8 cellular contexts compared by ENCODE assay signal in genomic region chr11:130070109-130070828, GRCh38. TPM values are rescaled to one million over a fixed set of nuclear protein-coding genes. Genes with fewer than 3 reads are reported as not detected.
DNase-seq lines count a peak whose midpoint lies in the region; ATAC-seq lines count a peak whose summit lies in the region.

No MANE protein-coding gene starts in this region.

- WGBS in mesendoderm (ENCODE audit: extremely low coverage, insufficient coverage, low lambda C conversion rate): no CpG with 5 or more reads among the region's 99 CpGs

- H3K27ac Mint-ChIP-seq in activated CD4-positive, alpha-beta memory T cell treated with anti-CD3 and anti-CD28 coated beads, Interleukin-2, amount 10 ng/mL, durations not matched to agents 7 days and 5 days: no peak overlapping the region
- H3K27ac Mint-ChIP-seq in effector memory CD8-positive, alpha-beta T cell: peak overlapping the region; percentile 94 to 98

- no peak overlapping the region for H2BK15ac ChIP-seq in mesendoderm (replicated peaks; ENCODE audit: low read depth)

- POLR2A ChIA-PET in activated CD4-positive, alpha-beta memory T cell treated with anti-CD3 and anti-CD28 coated beads, Interleukin-2, amount 10 ng/mL, durations not matched to agents 7 days and 5 days (lab: Charles Lee): interaction anchor here (0.9 to 3.3 kb wide), 4 partner anchors 11 to 216 kb away, joined by 3 to 56 read pairs (median 4); partner anchors contain the start of gene PRDM10

- CTCF ChIA-PET in activated CD4-positive, alpha-beta memory T cell treated with anti-CD3 and anti-CD28 coated beads, Interleukin-2, amount 10 ng/mL, durations not matched to agents 7 days and 5 days (lab: Charles Lee): interaction anchor here (0.6 to 2.5 kb wide), 11 partner anchors 9 to 188 kb away, joined by 3 to 12 read pairs (median 3); partner anchors contain the start of gene PRDM10

- peak overlapping the region; percentile 83 for H3K23ac ChIP-seq in mesendoderm (ENCODE audit: low read length)

- H4K5ac ChIP-seq in mesendoderm (ENCODE audit: low read length): no peak overlapping the region

- peak overlapping the region; percentile 86 for H3K4me3 Mint-ChIP-seq in activated CD4-positive, alpha-beta memory T cell treated with anti-CD3 and anti-CD28 coated beads, Interleukin-2, amount 10 ng/mL, durations not matched to agents 7 days and 5 days
- H3K4me3 Mint-ChIP-seq in effector memory CD8-positive, alpha-beta T cell: peak overlapping the region; percentile 93 to 98

- H3K9me3 Mint-ChIP-seq in activated CD4-positive, alpha-beta memory T cell treated with anti-CD3 and anti-CD28 coated beads, Interleukin-2, amount 10 ng/mL, durations not matched to agents 7 days and 5 days: no peaks in the 10 kb centered on the region
- no peaks in the 10 kb centered on the region for H3K9me3 Mint-ChIP-seq in effector memory CD8-positive, alpha-beta T cell

- no peaks in the 10 kb centered on the region for H3K36me3 ChIP-seq in mesendoderm (ENCODE audit: control insufficient read depth, insufficient read depth, low read length)

- peak overlapping the region; percentile 89 for H3K4me3 ChIP-seq in mesendoderm (ENCODE audit: low read length)

- H3K36me3 Mint-ChIP-seq in activated CD4-positive, alpha-beta memory T cell treated with anti-CD3 and anti-CD28 coated beads, Interleukin-2, amount 10 ng/mL, durations not matched to agents 7 days and 5 days (ENCODE audit: low read depth): peaks cover 4% of the 10 kb centered on the region
- H3K36me3 Mint-ChIP-seq in effector memory CD8-positive, alpha-beta T cell (ENCODE audit: insufficient read depth): peaks cover 18% of the 10 kb centered on the region

- peak overlapping the region; percentile 97 for H3K4ac ChIP-seq in mesendoderm (ENCODE audit: low read depth, low read length)

- peak; percentile 19 for ATAC-seq in GM21786 (IDR thresholded peaks at IDR 0.05; ENCODE audit: unreplicated experiment)
- ATAC-seq in effector memory CD8-positive, alpha-beta T cell (replicated peaks): peak; percentile 20

- H3K18ac ChIP-seq in mesendoderm (ENCODE audit: low read length): peak overlapping the region; percentile 99

- peaks cover 21% of the 10 kb centered on the region for H3K4me1 Mint-ChIP-seq in activated CD4-positive, alpha-beta memory T cell treated with anti-CD3 and anti-CD28 coated beads, Interleukin-2, amount 10 ng/mL, durations not matched to agents 7 days and 5 days
- H3K4me1 Mint-ChIP-seq in effector memory CD8-positive, alpha-beta T cell (ENCODE audit: low read depth in 2 of 2): peaks cover 22 to 23% of the 10 kb centered on the region in 2 donors

- H3K4me2 ChIP-seq in mesendoderm (ENCODE audit: low read length): peak overlapping the region; percentile 42

- H3K9ac ChIP-seq in mesendoderm (ENCODE audit: low read length): peak overlapping the region; percentile 92

- H3K4me1 ChIP-seq in mesendoderm (ENCODE audit: control insufficient read depth, low read depth, low read length): peaks cover 5% of the 10 kb centered on the region

- no peak overlapping the region for H2BK5ac ChIP-seq in mesendoderm (ENCODE audit: low read length)

- peak overlapping the region; percentile 62 for H2BK120ac ChIP-seq in mesendoderm (ENCODE audit: low read depth, low read length)

- H3K27me3 Mint-ChIP-seq in activated CD4-positive, alpha-beta memory T cell treated with anti-CD3 and anti-CD28 coated beads, Interleukin-2, amount 10 ng/mL, durations not matched to agents 7 days and 5 days: peaks cover 18% of the 10 kb centered on the region
- no peaks in the 10 kb centered on the region for H3K27me3 Mint-ChIP-seq in effector memory CD8-positive, alpha-beta T cell

- H2AK5ac ChIP-seq in mesendoderm (ENCODE audit: low read length): no peak overlapping the region

- H4K8ac ChIP-seq in mesendoderm (ENCODE audit: low read depth, low read length): no peak overlapping the region

- peaks cover 32% of the 10 kb centered on the region for H3K79me2 ChIP-seq in mesendoderm (ENCODE audit: control insufficient read depth, insufficient read depth, low read length)

- H3K27me3 ChIP-seq in mesendoderm (ENCODE audit: insufficient read depth, low read length, poor library complexity): no peaks in the 10 kb centered on the region

- peak overlapping the region; percentile 96 for H3K56ac ChIP-seq in mesendoderm (ENCODE audit: low read length)

- peak; percentile 63 for DNase-seq in GF-D8 (lab: John Stamatoyannopoulos, UW)
- DNase-seq in LoVo (ENCODE audit: low spot score): peak; percentile 26
- peak; percentile 61 for DNase-seq in activated CD4-positive, alpha-beta memory T cell treated with anti-CD3 and anti-CD28 coated beads, Interleukin-2, amount 10 ng/mL, durations not matched to agents 7 days and 5 days
- peak; percentile 21 to 42 (median 35) for DNase-seq in effector memory CD8-positive, alpha-beta T cell
- peak; percentile 64 for DNase-seq in mesendoderm
- DNase-seq in stimulated activated CD8-positive, alpha-beta memory T cell treated with anti-CD3 and anti-CD28 coated beads, Interleukin-4, amount 100 ng/mL, for 24 hours (ENCODE audit: low read depth): peak; percentile 33
- DNase-seq in NCI-H1048 (lab: John Stamatoyannopoulos, UW): no peak

- peaks cover 4% of the 10 kb centered on the region for H3K79me1 ChIP-seq in mesendoderm (ENCODE audit: low read length)

- H3K27ac ChIP-seq in mesendoderm (ENCODE audit: low read depth, low read length): peak overlapping the region; percentile 97

RNA-seq across cellular contexts. Expression of gene APLP2, which starts 0.6 kb away (rescaled TPM):
- 10 to 100 TPM; 31.1 to 33.2 TPM for total RNA-seq in activated CD4-positive, alpha-beta memory T cell treated with anti-CD3 and anti-CD28 coated beads, Interleukin-2, amount 10 ng/mL, durations not matched to agents 7 days and 5 days
- polyA plus RNA-seq in mesendoderm (2013, experiment 1 of 2): 190 TPM
- polyA plus RNA-seq in mesendoderm (2013, experiment 2 of 2): 190 TPM
